In the genomic region with DNA sequence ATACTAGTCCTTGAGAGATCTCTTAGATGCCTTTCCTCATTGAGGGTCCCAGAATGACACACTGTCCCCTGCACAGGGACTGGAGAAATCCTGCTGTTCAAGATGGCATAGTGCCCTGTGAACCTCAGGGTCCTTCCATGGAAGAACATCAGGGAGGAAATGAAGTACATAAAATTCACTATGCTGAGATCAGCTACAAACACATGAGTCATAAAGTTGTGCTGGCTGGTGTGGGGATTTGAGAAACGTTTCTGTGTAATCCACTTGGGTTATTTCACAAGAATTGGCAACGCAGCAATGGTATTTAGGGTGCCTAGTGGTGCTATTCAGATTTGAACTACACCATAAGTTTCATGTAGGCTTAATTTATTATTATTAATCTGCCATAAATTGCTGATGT, we compare ENCODE assay signal across 8 cellular contexts.
DNase-seq lines count a peak whose midpoint lies in the region; ATAC-seq and TF ChIP-seq lines count a peak whose summit lies in the region.

No MANE protein-coding gene starts in this region.

- ATAC-seq in HG03469 (IDR thresholded peaks at IDR 0.05; ENCODE audit: unreplicated experiment) = no peak
- no peak for ATAC-seq in HG03039 (IDR thresholded peaks at IDR 0.05; ENCODE audit: unreplicated experiment)

- H3K9me3 ChIP-seq in AG04450 (ENCODE audit: control insufficient read depth, insufficient read depth, low read length) (no peaks in the 10 kb centered on the region), muscle layer of duodenum (ENCODE audit: control insufficient read depth in 1 of 2, low read length in 2 of 2) (no peaks in the 10 kb centered on the region)

- POLR2A ChIA-PET in AG04450 (lab: Yijun Ruan, JAX) = interaction anchor here (0.9 kb wide), 1 partner anchor 32 kb away, joined by 3 read pairs; no protein-coding TSS in a partner anchor

- H3K4me1 ChIP-seq in muscle layer of duodenum (ENCODE audit: control insufficient read depth in 1 of 2, insufficient read depth in 2 of 2, low read length in 2 of 2) = peaks cover 5 to 6% of the 10 kb centered on the region in 2 donors

- peak; percentile 77 for DNase-seq in AG04450 (ENCODE audit: low read depth, low spot score)
- peak; percentile 92 for DNase-seq in NB4 (ENCODE audit: low read depth)
- DNase-seq in coronary artery (ENCODE audit: low spot score) = no peak
- no peak for DNase-seq in inferior parietal cortex (ENCODE audit: extremely low spot score)
- no peak for DNase-seq in HuH-7 (ENCODE audit: low spot score)

- H3K27me3 ChIP-seq in AG04450 (ENCODE audit: control insufficient read depth, insufficient read depth, low read length) = no peaks in the 10 kb centered on the region
- no peaks in the 10 kb centered on the region for H3K27me3 ChIP-seq in muscle layer of duodenum (ENCODE audit: low read depth, low read length)

- no peak for TF ChIP-seq POLR2A in NB4 (IDR thresholded peaks at IDR 0.05; ENCODE audit: extremely low read depth, insufficient read length)

- TF ChIP-seq CTCF in AG04450 (IDR thresholded peaks at IDR 0.05; ENCODE audit: low read depth, low read length) (no peak), NB4 (IDR thresholded peaks at IDR 0.05; ENCODE audit: low read depth, low read length) (no peak), coronary artery (IDR thresholded peaks at IDR 0.05) (no peak)

- H3K4me3 ChIP-seq in AG04450 (ENCODE audit: low read depth, low read length) (no peak overlapping the region), NB4 (ENCODE audit: low read depth, low read length) (no peak overlapping the region), coronary artery (peak overlapping the region; percentile 13), muscle layer of duodenum (ENCODE audit: low read depth in 1 of 2, low read length in 2 of 2) (no peak overlapping the region)

- CTCF ChIA-PET in AG04450 (lab: Charles Lee) = interaction anchor here (0.9 kb wide), 1 partner anchor 114 kb away, joined by 4 read pairs; no protein-coding TSS in a partner anchor

- peak overlapping the region; percentile 67 for H3K27ac ChIP-seq in AG04450 (ENCODE audit: low read depth, low read length)
- peak overlapping the region; percentile 41 to 72 for H3K27ac ChIP-seq in coronary artery
- H3K27ac ChIP-seq in muscle layer of duodenum (ENCODE audit: low read length) = peak overlapping the region; percentile 42

- no peaks in the 10 kb centered on the region for H3K36me3 ChIP-seq in muscle layer of duodenum (ENCODE audit: control insufficient read depth in 1 of 2, insufficient read depth in 2 of 2, low read length in 2 of 2)

Comparison
In these comparisons a context has a peak if more than half of its experiments do, and no peak if none do; other contexts are left out.
1. DNase-seq: peak in AG04450 (single experiment) and NB4 (single experiment); none in coronary artery (single experiment), inferior parietal cortex (single experiment) and HuH-7 (single experiment).
2. Peak in every context shown above with its lines, with median percentiles within 50 percentile points of each other: H3K27ac ChIP-seq.